In genomic region chr3:106825962-106826605, GRCh38 we compare ENCODE assay signal across 8 cellular contexts.
DNase-seq lines count a peak whose midpoint lies in the region; ATAC-seq and TF ChIP-seq lines count a peak whose summit lies in the region.
"Had no signal": no experiment of that assay in that cellular context is flagged by ENCODE, and none has a peak within 500 bp of the region (broad histone marks: within the 10 kb centered on the region; RNA-seq: fewer than 3 reads in every experiment).

No MANE protein-coding gene starts in this region.

- no peaks in the 10 kb centered on the region for H3K9me3 ChIP-seq in thoracic aorta

- in situ Hi-C loops in astrocyte of the spinal cord (cut with HindIII; ENCODE audit: low sequenced_read_pairs): no loop called here

- H3K27ac ChIP-seq in thoracic aorta: peak overlapping the region in 1 of 2 donors; percentile 22

- TF ChIP-seq POLR2A in GM18505 (IDR thresholded peaks at IDR 0.05; ENCODE audit: borderline replicate concordance, extremely low read depth, insufficient read depth, insufficient read length): no peak

- ATAC-seq in thoracic aorta (ENCODE audit: insufficient number of reproducible peaks, low FRiP score, low read depth) (peak; percentile 47), GM18505 (IDR thresholded peaks at IDR 0.05; ENCODE audit: unreplicated experiment) (no peak), GM18873 (IDR thresholded peaks at IDR 0.05; ENCODE audit: low FRiP score, unreplicated experiment) (no peak)

- no peak overlapping the region for H3K4me3 ChIP-seq in astrocyte of the spinal cord (ENCODE audit: low read depth, low read length)
- H3K4me3 ChIP-seq in thoracic aorta: no peak overlapping the region

- TF ChIP-seq CTCF in astrocyte of the spinal cord (IDR thresholded peaks at IDR 0.05; ENCODE audit: low read depth, low read length) (no peak), thoracic aorta (IDR thresholded peaks at IDR 0.05) (no peak)

- peak; percentile 11 for DNase-seq in HT1080 (ENCODE audit: low read depth)
- peak; percentile 85 for DNase-seq in astrocyte of the spinal cord (ENCODE audit: low read depth, low spot score)
- peak; percentile 82 for DNase-seq in islet precursor cell
- DNase-seq in thoracic aorta (ENCODE audit: low spot score): no peak
- no peak for DNase-seq in cerebellar cortex (ENCODE audit: low spot score)
- DNase-seq: activated CD8-positive, alpha-beta memory T cell treated with anti-CD3 and anti-CD28 coated beads for 24 hours had no signal

- no peaks in the 10 kb centered on the region for H3K36me3 ChIP-seq in thoracic aorta

- peaks cover 3 to 27% of the 10 kb centered on the region in 2 donors for H3K4me1 ChIP-seq in thoracic aorta (ENCODE audit: control insufficient read depth in 1 of 2, low read depth in 2 of 2)

- no peaks in the 10 kb centered on the region for H3K27me3 ChIP-seq in thoracic aorta (replicated peaks; ENCODE audit: insufficient read depth)

Comparison
In these comparisons a context has a peak if more than half of its experiments do, and no peak if none do; other contexts are left out.
1. DNase-seq: peak in HT1080 (single experiment), astrocyte of the spinal cord (single experiment) and islet precursor cell (single experiment); none in thoracic aorta (single experiment) and cerebellar cortex (single experiment).